Comparison of ENCODE assay signal across 16 cellular contexts in the genomic region with DNA sequence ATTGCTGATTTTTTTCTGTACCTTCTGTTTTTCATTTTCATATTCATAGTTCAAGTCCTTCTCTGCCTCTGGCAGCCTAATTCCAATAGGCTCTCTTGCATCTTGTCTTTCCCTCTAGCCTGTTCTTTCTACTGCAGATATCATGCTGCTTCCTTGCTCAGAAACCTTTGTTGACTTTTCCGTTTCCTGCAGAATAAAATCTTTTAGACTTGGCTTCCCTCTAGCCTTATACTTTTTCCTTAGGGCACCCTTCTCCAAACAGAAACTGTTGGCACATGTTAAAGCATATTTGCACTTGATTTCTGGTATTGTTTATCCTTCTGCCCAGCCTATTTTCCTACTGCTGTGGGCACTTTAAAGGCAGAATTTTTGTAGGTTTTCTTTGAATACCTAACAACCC. TPM values are rescaled to one million over a fixed set of nuclear protein-coding genes. Genes with fewer than 3 reads are reported as not detected.
A peak's percentile ranks its signal among the peaks of the same experiment; 100 is the strongest.
DNase-seq lines count a peak whose midpoint lies in the region; ATAC-seq and TF ChIP-seq lines count a peak whose summit lies in the region.
"Had no signal": no experiment of that assay in that cellular context is flagged by ENCODE, and none has a peak within 500 bp of the region (broad histone marks: within the 10 kb centered on the region; RNA-seq: fewer than 3 reads in every experiment).

No MANE protein-coding gene starts in this region.

- peak overlapping the region; percentile 25 for H3K4me3 ChIP-seq in adipocyte (ENCODE audit: low read length)
- peak overlapping the region; percentile 4 for H3K4me3 ChIP-seq in retinal pigment epithelial cell (ENCODE audit: low read length)
- no peak overlapping the region for H3K4me3 ChIP-seq in upper lobe of left lung
- H3K4me3 ChIP-seq: ovary had no signal

- DNase-seq in DMS 273 (lab: John Stamatoyannopoulos, UW; ENCODE audit: unreplicated experiment) (peak; percentile 35), DMS 273 treated with DMSO at 0.1 percent for 48 hours (lab: John Stamatoyannopoulos, UW) (no peak), adipocyte (ENCODE audit: low read depth) (peak; percentile 32), fibroblast of peridontal ligament (ENCODE audit: extremely low read depth) (peak; percentile 31), retinal pigment epithelial cell (ENCODE audit: low read depth) (no peak), upper lobe of left lung (no peak)
- DNase-seq in activated T-cell treated with anti-CD3 and anti-CD28 coated beads, Interleukin-2, amount 50 U/mL, for 48 hours = no peak
- DNase-seq: 8988T; activated CD4-positive, alpha-beta memory T cell treated with anti-CD3 and anti-CD28 coated beads, Interleukin-2, amount 10 ng/mL, durations not matched to agents 7 days and 5 days; aorta; CD4-positive, CD25-positive, alpha-beta regulatory T cell; midbrain; NCI-H446; ovary; stimulated activated naive CD8-positive, alpha-beta T cell treated with anti-CD3 and anti-CD28 coated beads, Interleukin-15, amount 100 ng/mL, for 72 hours had no signal

- TF ChIP-seq CTCF in retinal pigment epithelial cell (conservative IDR thresholded peaks at IDR 0.05; ENCODE audit: low read depth, low read length) (no peak), upper lobe of left lung (IDR thresholded peaks at IDR 0.05) (no peak)

- H3K9ac ChIP-seq in adipocyte (ENCODE audit: low read length) = peak overlapping the region; percentile 27

- H3K27me3 ChIP-seq in adipocyte (replicated peaks; ENCODE audit: control insufficient read depth, insufficient read depth, low read length) (no peaks in the 10 kb centered on the region), upper lobe of left lung (peaks cover 0 to 5% (median 0%) of the 10 kb centered on the region in 4 donors)
- H3K27me3 ChIP-seq: ovary had no signal

- H3K27ac ChIP-seq in upper lobe of left lung = peak overlapping the region in 2 of 4 donors; percentile 2 to 49
- H3K27ac ChIP-seq: ovary had no signal

- TF ChIP-seq POLR2A in upper lobe of left lung (IDR thresholded peaks at IDR 0.05) = no peak

- no peaks in the 10 kb centered on the region for H3K9me3 ChIP-seq in adipocyte (ENCODE audit: control insufficient read depth, low read length)
- no peaks in the 10 kb centered on the region for H3K9me3 ChIP-seq in upper lobe of left lung
- H3K9me3 ChIP-seq: ovary had no signal

- WGBS in upper lobe of left lung, 2 donors = 21 to 28% methylated on average over 1 of the region's 1 CpG

- no peaks in the 10 kb centered on the region for H3K36me3 ChIP-seq in adipocyte (ENCODE audit: control insufficient read depth, insufficient read depth, low read length, severe bottlenecking)
- H3K36me3 ChIP-seq in upper lobe of left lung = no peaks in the 10 kb centered on the region
- H3K36me3 ChIP-seq: ovary had no signal

- H3K4me1 ChIP-seq in adipocyte (ENCODE audit: control insufficient read depth, insufficient read depth, low read length) = peaks cover 41% of the 10 kb centered on the region
- peaks cover 6 to 28% (median 22%) of the 10 kb centered on the region in 4 donors for H3K4me1 ChIP-seq in upper lobe of left lung

- ATAC-seq in upper lobe of left lung (ENCODE audit: low FRiP score in 2 of 2) = no peak
- ATAC-seq in HG02885 (IDR thresholded peaks at IDR 0.05; ENCODE audit: poor library complexity, unreplicated experiment) = no peak
- ATAC-seq: stimulated activated naive CD8-positive, alpha-beta T cell treated with anti-CD3 and anti-CD28 coated beads, Interleukin-15, amount 100 ng/mL, for 72 hours had no signal

- TF ChIP-seq EP300 in upper lobe of left lung (IDR thresholded peaks at IDR 0.05) = no peak

RNA-seq across cellular contexts. Expression of a gene that starts 4.5 kb away (rescaled TPM):
- 10 to 100 TPM; 16.7 to 26.6 (median 21.5) TPM for total RNA-seq in upper lobe of left lung
- total RNA-seq: activated CD4-positive, alpha-beta memory T cell treated with anti-CD3 and anti-CD28 coated beads, Interleukin-2, amount 10 ng/mL, durations not matched to agents 7 days and 5 days had no signal

Comparison
In these comparisons a context has a peak if more than half of its experiments do, and no peak if none do; other contexts are left out.
1. DNase-seq: peak in DMS 273 (single experiment), adipocyte (single experiment) and fibroblast of peridontal ligament (single experiment); none in DMS 273 treated with DMSO at 0.1 percent for 48 hours (single experiment), retinal pigment epithelial cell (single experiment), activated T-cell treated with anti-CD3 and anti-CD28 coated beads, Interleukin-2, amount 50 U/mL, for 48 hours (0 of 2) and upper lobe of left lung (0 of 2).
2. H3K4me3 ChIP-seq: peak in adipocyte (single experiment) and retinal pigment epithelial cell (single experiment); none in upper lobe of left lung (0 of 4).